ENCODE assay signal across 18 cellular contexts in genomic region chr12:38555620-38556596, GRCh38.
DNase-seq lines count a peak whose midpoint lies in the region; ATAC-seq and TF ChIP-seq lines count a peak whose summit lies in the region.
"Had no signal": no experiment of that assay in that cellular context is flagged by ENCODE, and none has a peak within 500 bp of the region (broad histone marks: within the 10 kb centered on the region; RNA-seq: fewer than 3 reads in every experiment).

No MANE protein-coding gene starts in this region.

- peaks cover 14% of the 10 kb centered on the region for H3K9me3 Mint-ChIP-seq in WTC11
- H3K9me3 Mint-ChIP-seq: brain had no signal

- H3K9me3 ChIP-seq in HEK293 (ENCODE audit: control insufficient read depth, insufficient read depth, low read depth, low read length): no peaks in the 10 kb centered on the region
- H3K9me3 ChIP-seq: BLaER1, prostate gland, thoracic aorta had no signal

- CTCF ChIA-PET in HEK293 (lab: Yijun Ruan, JAX) (no interaction called here), WTC11 (lab: Charles Lee) (interaction anchor here (2.0 kb wide), 1 partner anchor 11 kb away, joined by 5 read pairs; no protein-coding TSS in a partner anchor)

- no peak overlapping the region for H3K4me3 Mint-ChIP-seq in WTC11
- H3K4me3 Mint-ChIP-seq: activated T-cell treated with anti-CD3 and anti-CD28 coated beads, Interleukin-2, amount 50 U/mL, for 24 hours; brain; naive thymus-derived CD8-positive, alpha-beta T cell had no signal

- H3K27ac ChIP-seq in HEK293 (ENCODE audit: extremely low read depth, low read depth, low read length): no peak overlapping the region
- peak overlapping the region; percentile 48 for H3K27ac ChIP-seq in rectal smooth muscle tissue (ENCODE audit: low read depth, low read length)
- H3K27ac ChIP-seq: BLaER1, thoracic aorta had no signal

- no peak overlapping the region for H3K27ac Mint-ChIP-seq in WTC11
- H3K27ac Mint-ChIP-seq: activated naive CD4-positive, alpha-beta T cell treated with anti-CD3 and anti-CD28 coated beads, Interleukin-2, amount 50 U/mL, for 72 hours; activated T-cell treated with anti-CD3 and anti-CD28 coated beads, Interleukin-2, amount 50 U/mL, for 24 hours; brain; naive thymus-derived CD8-positive, alpha-beta T cell had no signal

- H3K36me3 ChIP-seq in HEK293 (ENCODE audit: control insufficient read depth in 2 of 2, insufficient read depth in 1 of 2, low read length in 2 of 2) (no peaks in the 10 kb centered on the region), rectal smooth muscle tissue (ENCODE audit: control insufficient read depth, insufficient read depth, low read length) (no peaks in the 10 kb centered on the region)
- H3K36me3 ChIP-seq: BLaER1, prostate gland, thoracic aorta had no signal

- ATAC-seq in WTC11 (peak; percentile 60), left lobe of liver (no peak)
- ATAC-seq: activated naive CD4-positive, alpha-beta T cell treated with anti-CD3 and anti-CD28 coated beads, Interleukin-2, amount 50 U/mL, for 72 hours; naive thymus-derived CD8-positive, alpha-beta T cell had no signal

- no peak overlapping the region for H3K9ac ChIP-seq in rectal smooth muscle tissue (ENCODE audit: low read length)
- H3K9ac ChIP-seq: BLaER1 had no signal

- H3K27me3 ChIP-seq in rectal smooth muscle tissue (ENCODE audit: control insufficient read depth, insufficient read depth, low read length): no peaks in the 10 kb centered on the region
- H3K27me3 ChIP-seq: BLaER1 had no signal

- H3K4me3 ChIP-seq in HEK293 (ENCODE audit: low read depth, low read length): no peak overlapping the region
- H3K4me3 ChIP-seq in rectal smooth muscle tissue (ENCODE audit: low read length): peak overlapping the region; percentile 5
- H3K4me3 ChIP-seq: BLaER1, prostate gland, thoracic aorta had no signal

- TF ChIP-seq CTCF in HEK293 (tag by site-specific recombination; IDR thresholded peaks at IDR 0.05) (no peak), WTC11 (IDR thresholded peaks at IDR 0.05) (no peak)

- POLR2A ChIA-PET in HEK293 (lab: Yijun Ruan, JAX) (no interaction called here), WTC11 (lab: Charles Lee) (no interaction called here)

- H3K4me1 ChIP-seq in HEK293 (ENCODE audit: control insufficient read depth, insufficient read depth, low read length): no peaks in the 10 kb centered on the region
- peaks cover 3% of the 10 kb centered on the region for H3K4me1 ChIP-seq in rectal smooth muscle tissue (ENCODE audit: control insufficient read depth, insufficient read depth, low read length)
- H3K4me1 ChIP-seq: BLaER1, prostate gland had no signal

- H3K27me3 Mint-ChIP-seq in WTC11 (ENCODE audit: low read depth): no peaks in the 10 kb centered on the region
- H3K27me3 Mint-ChIP-seq: activated T-cell treated with anti-CD3 and anti-CD28 coated beads, Interleukin-2, amount 50 U/mL, for 24 hours; brain; naive thymus-derived CD8-positive, alpha-beta T cell had no signal

- peak; percentile 34 for DNase-seq in NCI-H774 (lab: John Stamatoyannopoulos, UW)
- DNase-seq in WTC11 (ENCODE audit: low spot score): no peak
- DNase-seq in activated CD8-positive, alpha-beta memory T cell treated with anti-CD3 and anti-CD28 coated beads, Interleukin-2, amount 50 U/mL, for 4 hours: no peak
- no peak for DNase-seq in ureter (ENCODE audit: low spot score)
- no peak for DNase-seq in left lobe of liver (ENCODE audit: low spot score)
- DNase-seq: activated CD4-positive, alpha-beta T cell treated with anti-CD3 and anti-CD28 coated beads, Interleukin-2, amount 50 U/mL, for 48 hours; activated T-cell treated with anti-CD3 and anti-CD28 coated beads, Interleukin-2, amount 50 U/mL, for 24 hours; dermis blood vessel endothelial cell; Kasumi-1; naive thymus-derived CD8-positive, alpha-beta T cell; NCI-H1694 treated with DMSO at 0.1 percent for 48 hours had no signal

- H3K36me3 Mint-ChIP-seq in WTC11: no peaks in the 10 kb centered on the region
- H3K36me3 Mint-ChIP-seq: brain; naive thymus-derived CD8-positive, alpha-beta T cell had no signal

- peaks cover 12% of the 10 kb centered on the region for H3K4me1 Mint-ChIP-seq in WTC11
- H3K4me1 Mint-ChIP-seq: brain; naive thymus-derived CD8-positive, alpha-beta T cell had no signal

TF ChIP-seq in HEK293, 187 proteins besides CTCF, POLR2A, EP300 and RAD21:
- 0 out of 2 replicates have a peak, but pooled peaks have one; percentile 19 for TF ChIP-seq ZNF398 (tag by site-specific recombination; IDR thresholded peaks at IDR 0.05)
- peak; percentile 30 for TF ChIP-seq SETDB1 (IDR thresholded peaks at IDR 0.05; ENCODE audit: insufficient read length, low read length)
- TF ChIP-seq ZNF571 (tag by site-specific recombination; IDR thresholded peaks at IDR 0.05): no peak

TF ChIP-seq in WTC11, 78 proteins besides CTCF, POLR2A, EP300 and RAD21:
- TF ChIP-seq, protein P1, sequence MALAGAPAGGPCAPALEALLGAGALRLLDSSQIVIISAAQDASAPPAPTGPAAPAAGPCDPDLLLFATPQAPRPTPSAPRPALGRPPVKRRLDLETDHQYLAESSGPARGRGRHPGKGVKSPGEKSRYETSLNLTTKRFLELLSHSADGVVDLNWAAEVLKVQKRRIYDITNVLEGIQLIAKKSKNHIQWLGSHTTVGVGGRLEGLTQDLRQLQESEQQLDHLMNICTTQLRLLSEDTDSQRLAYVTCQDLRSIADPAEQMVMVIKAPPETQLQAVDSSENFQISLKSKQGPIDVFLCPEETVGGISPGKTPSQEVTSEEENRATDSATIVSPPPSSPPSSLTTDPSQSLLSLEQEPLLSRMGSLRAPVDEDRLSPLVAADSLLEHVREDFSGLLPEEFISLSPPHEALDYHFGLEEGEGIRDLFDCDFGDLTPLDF (CRISPR knock-in tag; IDR thresholded peaks at IDR 0.05): no peak
- TF ChIP-seq, protein P2, sequence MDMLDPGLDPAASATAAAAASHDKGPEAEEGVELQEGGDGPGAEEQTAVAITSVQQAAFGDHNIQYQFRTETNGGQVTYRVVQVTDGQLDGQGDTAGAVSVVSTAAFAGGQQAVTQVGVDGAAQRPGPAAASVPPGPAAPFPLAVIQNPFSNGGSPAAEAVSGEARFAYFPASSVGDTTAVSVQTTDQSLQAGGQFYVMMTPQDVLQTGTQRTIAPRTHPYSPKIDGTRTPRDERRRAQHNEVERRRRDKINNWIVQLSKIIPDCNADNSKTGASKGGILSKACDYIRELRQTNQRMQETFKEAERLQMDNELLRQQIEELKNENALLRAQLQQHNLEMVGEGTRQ (CRISPR knock-in tag; IDR thresholded peaks at IDR 0.05): peak; percentile 14; the same call in 1 of the 2 replicates
